In the genomic region with DNA sequence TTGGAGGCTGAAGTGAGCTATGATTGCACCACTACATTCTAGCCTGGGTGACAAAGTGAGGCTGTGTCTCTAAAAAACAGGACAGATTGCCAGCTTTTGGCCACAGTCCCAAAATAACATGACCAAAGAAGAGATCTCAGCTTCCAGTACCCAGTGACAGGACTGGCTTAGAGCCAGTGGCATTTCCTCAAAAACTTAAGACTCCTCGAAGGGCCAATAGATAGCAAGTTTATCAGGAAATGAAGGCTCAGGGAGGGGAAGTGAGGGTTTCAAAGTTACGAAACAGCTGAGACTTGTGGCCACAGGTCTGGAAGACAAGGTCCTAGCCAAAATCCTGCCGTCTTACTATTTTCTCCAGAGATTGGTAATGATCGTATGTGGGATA, we compare ENCODE assay signal across 1 cellular context.
TF ChIP-seq lines count a peak whose summit lies in the region.

No MANE protein-coding gene starts in this region.

TF ChIP-seq in K562, 482 proteins besides CTCF, POLR2A, EP300 and RAD21 (continued from another document):
- TF ChIP-seq MEF2D (tag; conservative IDR thresholded peaks at IDR 0.05; ENCODE audit: low read depth) (no peak), POLR2H (tag; IDR thresholded peaks at IDR 0.05; ENCODE audit: low read depth) (no peak; the same call in 1 of the 2 replicates), ARID2 (IDR thresholded peaks at IDR 0.05) (no peak), ZNF764 (CRISPR knock-in tag; IDR thresholded peaks at IDR 0.05; ENCODE audit: low read depth) (no peak)
